ENCODE assay signal across 9 cellular contexts in the genomic region with DNA sequence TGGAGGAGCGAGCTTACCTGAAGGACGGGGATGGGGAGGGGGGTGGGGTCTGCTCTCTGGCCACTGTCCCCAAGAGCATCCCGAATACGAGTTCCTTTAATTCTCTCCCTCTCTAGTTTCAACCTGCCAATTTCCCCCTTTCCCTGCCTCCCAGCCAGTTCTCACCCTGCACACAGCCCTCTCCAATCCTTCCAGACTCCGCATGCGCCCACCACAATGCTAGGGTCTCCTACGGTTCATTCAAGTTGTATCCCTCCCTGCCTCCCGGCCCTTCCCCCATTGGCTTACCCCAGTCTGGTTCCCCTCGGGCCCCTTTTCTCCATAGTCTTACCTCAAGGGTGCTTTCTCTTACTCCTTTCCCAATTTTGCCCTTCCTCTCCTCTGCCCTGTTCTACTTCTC. TPM values are rescaled to one million over a fixed set of nuclear protein-coding genes. Genes with fewer than 3 reads are reported as not detected.
DNase-seq lines count a peak whose midpoint lies in the region; ATAC-seq and TF ChIP-seq lines count a peak whose summit lies in the region.
"Had no signal": no experiment of that assay in that cellular context is flagged by ENCODE, and none has a peak within 500 bp of the region (broad histone marks: within the 10 kb centered on the region; RNA-seq: fewer than 3 reads in every experiment).

No MANE protein-coding gene starts in this region.

- H3K9me3 Mint-ChIP-seq in naive B cell: no peaks in the 10 kb centered on the region

- BruUV-seq in A673 (replicated peaks; lab: Mats Ljungman, UMichigan): no TSS peak

- H3K27me3 ChIP-seq in A673 (replicated peaks; ENCODE audit: insufficient read depth, low read depth, low read length, poor library complexity) (no peaks in the 10 kb centered on the region), HUES64 (ENCODE audit: insufficient read depth, low read length) (peaks cover 42% of the 10 kb centered on the region), duodenal mucosa (ENCODE audit: control insufficient read depth in 1 of 2, insufficient read depth in 2 of 2, low read length in 2 of 2) (peaks cover 0 to 7% of the 10 kb centered on the region in 2 donors)

- 2% methylated on average over 9 of the region's 9 CpGs for WGBS in HUES64

- POLR2A ChIA-PET in A673 (lab: Charles Lee; ENCODE audit: low non-redundant PET): no interaction called here

- in situ Hi-C loops in KBM-7 (cut with MboI; ENCODE audit: low pct_unique_long_range_greater_than_20kb, low sequenced_read_pairs): no loop called here

- no peak overlapping the region for H3K27ac ChIP-seq in A673 (ENCODE audit: low read depth, low read length, poor library complexity, severe bottlenecking)
- no peak overlapping the region for H3K27ac ChIP-seq in HUES64 (ENCODE audit: low read depth, low read length)
- H3K27ac ChIP-seq in duodenal mucosa (ENCODE audit: low read depth, low read length): peak overlapping the region; percentile 70

- H3K4me3 ChIP-seq in A673 (ENCODE audit: low read depth, low read length, poor library complexity, severe bottlenecking) (peak overlapping the region; percentile 61), HUES64 (ENCODE audit: low read length) (peak overlapping the region; percentile 76), duodenal mucosa (ENCODE audit: low read depth in 1 of 2, low read length in 2 of 2) (peak overlapping the region; percentile 65 to 73)

- H3K4me1 ChIP-seq in A673 (ENCODE audit: insufficient read depth, low read length, poor library complexity, severe bottlenecking) (peaks cover 23% of the 10 kb centered on the region), HUES64 (ENCODE audit: insufficient read depth, low read length) (peaks cover 21% of the 10 kb centered on the region), duodenal mucosa (ENCODE audit: control insufficient read depth in 1 of 2, insufficient read depth in 2 of 2, low read length in 2 of 2) (peaks cover 26 to 28% of the 10 kb centered on the region in 2 donors)

- TF ChIP-seq CTCF in A673 (conservative IDR thresholded peaks at IDR 0.05; ENCODE audit: low read depth, low read length): no peak

- H3K9ac ChIP-seq in HUES64 (ENCODE audit: low read depth, low read length) (no peak overlapping the region), duodenal mucosa (ENCODE audit: low read depth in 1 of 2, low read length in 2 of 2) (peak overlapping the region in 1 of 2 donors; percentile 65)

- no peak for DNase-seq in A673 (ENCODE audit: low spot score)
- DNase-seq in naive B cell: no peak
- no peak for DNase-seq in DMS114 treated with DMSO at 0.1 percent for 48 hours (lab: John Stamatoyannopoulos, UW; ENCODE audit: unreplicated experiment)
- no peak for DNase-seq in KBM-7
- DNase-seq: NCI-H524 treated with DMSO at 0.1 percent for 48 hours had no signal

- no peak for TF ChIP-seq POLR2A in GM18505 (IDR thresholded peaks at IDR 0.05; ENCODE audit: borderline replicate concordance, extremely low read depth, insufficient read depth, insufficient read length)

- CTCF ChIA-PET in A673 (lab: Charles Lee): interaction anchor here (3.5 kb wide), 1 partner anchor 31 kb away, joined by 62 read pairs; no protein-coding TSS in a partner anchor

- no peaks in the 10 kb centered on the region for H3K36me3 ChIP-seq in A673 (ENCODE audit: insufficient read depth, low read length, poor library complexity, severe bottlenecking)
- H3K36me3 ChIP-seq in HUES64 (ENCODE audit: insufficient read depth, low read length): no peaks in the 10 kb centered on the region
- H3K36me3 ChIP-seq in duodenal mucosa (ENCODE audit: control insufficient read depth in 1 of 2, insufficient read depth in 2 of 2, low read length in 2 of 2): no peaks in the 10 kb centered on the region

- ATAC-seq in naive B cell (ENCODE audit: low read depth in 2 of 2) (no peak), GM18505 (IDR thresholded peaks at IDR 0.05; ENCODE audit: unreplicated experiment) (no peak), GM21423 (IDR thresholded peaks at IDR 0.05; ENCODE audit: unreplicated experiment) (no peak)

- H3K27ac Mint-ChIP-seq in naive B cell: peak overlapping the region in 2 of 6 donors; percentile 14 to 60

- H3K9me3 ChIP-seq in A673 (ENCODE audit: low read depth, low read length, poor library complexity, severe bottlenecking) (no peaks in the 10 kb centered on the region), HUES64 (ENCODE audit: insufficient read depth, low read depth, low read length) (no peaks in the 10 kb centered on the region), duodenal mucosa (ENCODE audit: control insufficient read depth in 1 of 2, low read length in 2 of 2) (no peaks in the 10 kb centered on the region)

- H3K4me3 Mint-ChIP-seq in naive B cell: peak overlapping the region; percentile 65 to 90 (median 84)

- intact Hi-C loops in A673 (cut with micrococcal nuclease; ENCODE audit: unreplicated experiment): loop anchor here (5.0 kb wide), 1 partner anchor 49 kb away; no protein-coding TSS in a partner anchor

- H3K27me3 Mint-ChIP-seq in naive B cell: peaks cover 7 to 32% (median 29%) of the 10 kb centered on the region in 3 donors

- H3K36me3 Mint-ChIP-seq in naive B cell: no peaks in the 10 kb centered on the region

- H3K4me1 Mint-ChIP-seq in naive B cell: peaks cover 22 to 28% (median 24%) of the 10 kb centered on the region in 3 donors

RNA-seq across cellular contexts. Expression of a gene that starts 0.7 kb away (rescaled TPM):
- 6.6 and 7.3 TPM in 2 replicates for total RNA-seq in A673 (2021)
- 4.9 TPM for polyA plus RNA-seq in HUES64 (2013, experiment 1 of 2)
- 4.7 TPM for polyA plus RNA-seq in HUES64 (2013, experiment 2 of 2)
- polyA plus RNA-seq in naive B cell (ENCODE audit: low read depth in 6 of 6): not detected

RNA-seq across cellular contexts. Expression of a gene that starts 6.5 kb away (rescaled TPM):
- total RNA-seq in A673 (2021): not detected in 2 replicates
- polyA plus RNA-seq in HUES64 (2013, experiment 1 of 2): not detected
- not detected for polyA plus RNA-seq in HUES64 (2013, experiment 2 of 2)
- not detected for polyA plus RNA-seq in naive B cell (ENCODE audit: low read depth in 6 of 6)

RNA-seq across cellular contexts. Expression of a gene that starts 17.6 kb away (rescaled TPM):
- 17.0 and 19.3 TPM in 2 replicates for total RNA-seq in A673 (2021)
- 3.9 TPM for polyA plus RNA-seq in HUES64 (2013, experiment 1 of 2)
- polyA plus RNA-seq in HUES64 (2013, experiment 2 of 2): 4.8 TPM
- 10 to 100 TPM; 12.8 to 31.1 (median 23.2) TPM for polyA plus RNA-seq in naive B cell (ENCODE audit: low read depth in 6 of 6)

RNA-seq across cellular contexts. Expression of a gene that starts 46.9 kb away (rescaled TPM):
- total RNA-seq in A673 (2021): 3.4 and 6.1 TPM in 2 replicates
- polyA plus RNA-seq in HUES64 (2013, experiment 1 of 2): 4.4 TPM
- 9.8 TPM for polyA plus RNA-seq in HUES64 (2013, experiment 2 of 2)
- polyA plus RNA-seq in naive B cell (ENCODE audit: low read depth in 6 of 6): under 1 TPM in 5 of 6 donors, not detected in 1; 0.05 to 0.91 (median 0.47) TPM
